Comparison of ENCODE assay signal across 9 cellular contexts in the genomic region with DNA sequence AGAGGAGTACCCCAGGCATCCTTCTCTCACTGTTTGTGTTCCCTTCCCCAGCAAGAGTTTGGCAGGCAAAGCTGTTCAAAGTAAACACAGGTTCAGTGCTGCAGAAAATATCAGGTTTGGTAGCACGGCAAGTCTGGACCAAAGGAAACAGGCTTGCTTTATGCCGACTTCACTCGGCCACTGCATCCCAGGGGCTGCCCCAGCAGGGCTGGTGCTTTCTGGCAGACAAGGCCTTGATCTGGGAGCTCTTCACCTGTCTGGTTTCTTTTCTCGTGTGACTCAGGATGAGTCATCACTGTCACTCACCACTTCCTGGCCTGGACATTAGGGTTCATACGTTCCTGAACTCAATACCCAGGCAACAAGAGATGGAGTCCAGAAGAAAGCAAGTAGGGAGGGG. TPM values are rescaled to one million over a fixed set of nuclear protein-coding genes. Genes with fewer than 3 reads are reported as not detected.
DNase-seq lines count a peak whose midpoint lies in the region; ATAC-seq and TF ChIP-seq lines count a peak whose summit lies in the region.
"Had no signal": no experiment of that assay in that cellular context is flagged by ENCODE, and none has a peak within 500 bp of the region (broad histone marks: within the 10 kb centered on the region; RNA-seq: fewer than 3 reads in every experiment).

No MANE protein-coding gene starts in this region.

- H2BK20ac ChIP-seq in H9 (ENCODE audit: low read depth, low read length, poor library complexity, severe bottlenecking): peak overlapping the region; percentile 27

- H3K9ac ChIP-seq in H9 (ENCODE audit: extremely low read depth, insufficient read length, low read length): no peak overlapping the region
- H3K9ac ChIP-seq: BLaER1 treated with 17β-estradiol and CSF1 and Interleukin-3, amounts not matched to agents 10 nM and 100 nM had no signal

- no peak overlapping the region for H3K14ac ChIP-seq in H9 (ENCODE audit: insufficient read depth, low read length)

- ATAC-seq in stimulated activated effector memory CD8-positive, alpha-beta T cell treated with anti-CD3 and anti-CD28 coated beads, Interleukin-12 subunit alpha, Interleukin-12 subunit beta, amount 100 ng/mL, for 72 hours: peak; percentile 80

- H3K27ac Mint-ChIP-seq in activated CD4-positive, alpha-beta T cell treated with anti-CD3 and anti-CD28 coated beads, Interleukin-2, amount 10 ng/mL, durations not matched to agents 24 days and 14 days: no peak overlapping the region
- peak overlapping the region in 1 of 3 experiments; percentile 11; a peak in 1 of 7 replicates for H3K27ac Mint-ChIP-seq in H9
- H3K27ac Mint-ChIP-seq in stimulated activated effector memory CD8-positive, alpha-beta T cell treated with anti-CD3 and anti-CD28 coated beads, Interleukin-12 subunit alpha, Interleukin-12 subunit beta, amount 100 ng/mL, for 72 hours: no peak overlapping the region

- H2BK5ac ChIP-seq in H9 (ENCODE audit: insufficient read length, low read length): no peak overlapping the region

- no peak overlapping the region for H3K4me3 ChIP-seq in MG63
- no peak overlapping the region for H3K4me3 ChIP-seq in vagina
- H3K4me3 ChIP-seq: BLaER1 treated with 17β-estradiol and CSF1 and Interleukin-3, amounts not matched to agents 10 nM and 100 nM had no signal

- H3T11ph ChIP-seq in H9 (ENCODE audit: low read length): no peak overlapping the region

- H4K8ac ChIP-seq in H9 (replicated peaks; ENCODE audit: insufficient read length, low read depth, low read length): no peak overlapping the region

- H2AFZ ChIP-seq in H9 (ENCODE audit: low read length): no peak overlapping the region

- no peak overlapping the region for H3K23ac ChIP-seq in H9 (ENCODE audit: insufficient read length, low read depth, low read length)

- H3K23me2 ChIP-seq in H9 (ENCODE audit: insufficient read length, low read depth, low read length, poor library complexity, severe bottlenecking): no peaks in the 10 kb centered on the region

- WGBS in H9 (ENCODE audit: extremely low coverage, insufficient read length, low lambda C conversion rate): no CpG with 5 or more reads among the region's 5 CpGs

- no peaks in the 10 kb centered on the region for H3K9me3 Mint-ChIP-seq in activated CD4-positive, alpha-beta T cell treated with anti-CD3 and anti-CD28 coated beads, Interleukin-2, amount 10 ng/mL, durations not matched to agents 24 days and 14 days
- peaks cover 0 to 3% of the 10 kb centered on the region in 2 experiments; a peak in 1 of 5 replicates for H3K9me3 Mint-ChIP-seq in H9
- H3K9me3 Mint-ChIP-seq in stimulated activated effector memory CD8-positive, alpha-beta T cell treated with anti-CD3 and anti-CD28 coated beads, Interleukin-12 subunit alpha, Interleukin-12 subunit beta, amount 100 ng/mL, for 72 hours: no peaks in the 10 kb centered on the region

- DNase-seq in activated CD4-positive, alpha-beta T cell treated with anti-CD3 and anti-CD28 coated beads for 4 hours: peak; percentile 9 to 17
- no peak for DNase-seq in activated CD4-positive, alpha-beta T cell treated with anti-CD3 and anti-CD28 coated beads, Interleukin-2, amount 10 ng/mL, durations not matched to agents 24 days and 14 days
- DNase-seq in H9 (no peak), MG63 (peak; percentile 52), dermis microvascular lymphatic vessel endothelial cell (ENCODE audit: low read depth in 2 of 2) (peak; percentile 79 to 89), GOT3 (lab: John Stamatoyannopoulos, UW) (no peak), vagina (ENCODE audit: extremely low spot score in 2 of 2) (no peak)
- peak in 1 of 2 donors; percentile 50 for DNase-seq in stimulated activated effector memory CD8-positive, alpha-beta T cell treated with anti-CD3 and anti-CD28 coated beads, Interleukin-12 subunit alpha, Interleukin-12 subunit beta, amount 100 ng/mL, for 72 hours (ENCODE audit: low spot score in 2 of 2)

- no peaks in the 10 kb centered on the region for H3K79me2 ChIP-seq in H9 (ENCODE audit: insufficient read depth, low read length)

- H3K36me3 ChIP-seq in MG63: no peaks in the 10 kb centered on the region
- no peaks in the 10 kb centered on the region for H3K36me3 ChIP-seq in vagina
- H3K36me3 ChIP-seq: BLaER1 treated with 17β-estradiol and CSF1 and Interleukin-3, amounts not matched to agents 10 nM and 100 nM had no signal

- H3K4me3 Mint-ChIP-seq in activated CD4-positive, alpha-beta T cell treated with anti-CD3 and anti-CD28 coated beads, Interleukin-2, amount 10 ng/mL, durations not matched to agents 24 days and 14 days: no peak overlapping the region
- no peak overlapping the region for H3K4me3 Mint-ChIP-seq in H9
- H3K4me3 Mint-ChIP-seq in stimulated activated effector memory CD8-positive, alpha-beta T cell treated with anti-CD3 and anti-CD28 coated beads, Interleukin-12 subunit alpha, Interleukin-12 subunit beta, amount 100 ng/mL, for 72 hours: no peak overlapping the region

- TF ChIP-seq POLR2A in vagina (IDR thresholded peaks at IDR 0.05): no peak

- no peak overlapping the region for H3K27ac ChIP-seq in H9 (ENCODE audit: insufficient read length, low read depth, low read length)
- no peak overlapping the region for H3K27ac ChIP-seq in vagina
- H3K27ac ChIP-seq: BLaER1 treated with 17β-estradiol and CSF1 and Interleukin-3, amounts not matched to agents 10 nM and 100 nM had no signal

- H3K27me3 ChIP-seq in H9 (ENCODE audit: insufficient read depth, low read length) (no peaks in the 10 kb centered on the region), MG63 (no peaks in the 10 kb centered on the region), vagina (no peaks in the 10 kb centered on the region)
- H3K27me3 ChIP-seq: BLaER1 treated with 17β-estradiol and CSF1 and Interleukin-3, amounts not matched to agents 10 nM and 100 nM had no signal

- no peak overlapping the region for H3K56ac ChIP-seq in H9 (ENCODE audit: insufficient read length, low read depth, low read length)

- no peak overlapping the region for H3K4me2 ChIP-seq in H9 (ENCODE audit: insufficient read depth, insufficient read length, low read length)

- no peaks in the 10 kb centered on the region for H4K20me1 ChIP-seq in H9 (ENCODE audit: control insufficient read depth, insufficient read depth, insufficient read length)
- H4K20me1 ChIP-seq: BLaER1 treated with 17β-estradiol and CSF1 and Interleukin-3, amounts not matched to agents 10 nM and 100 nM had no signal

- no peak overlapping the region for H3K18ac ChIP-seq in H9 (ENCODE audit: insufficient read length, low read depth, low read length)

- no peak overlapping the region for H4K5ac ChIP-seq in H9 (ENCODE audit: insufficient read length, low read depth, low read length)

- TF ChIP-seq CTCF in H9 (conservative IDR thresholded peaks at IDR 0.05): no peak
- TF ChIP-seq CTCF in vagina (IDR thresholded peaks at IDR 0.05): no peak

- peaks cover 6% of the 10 kb centered on the region; the same call in 1 of the 2 replicates for H3K4me1 ChIP-seq in H9 (ENCODE audit: insufficient read depth, low read length)
- no peaks in the 10 kb centered on the region for H3K4me1 ChIP-seq in vagina

- H3K36me3 Mint-ChIP-seq in activated CD4-positive, alpha-beta T cell treated with anti-CD3 and anti-CD28 coated beads, Interleukin-2, amount 10 ng/mL, durations not matched to agents 24 days and 14 days (ENCODE audit: low read depth): no peaks in the 10 kb centered on the region
- no peaks in the 10 kb centered on the region for H3K36me3 Mint-ChIP-seq in H9 (ENCODE audit: insufficient read depth in 1 of 3, low read depth in 3 of 3)
- no peaks in the 10 kb centered on the region for H3K36me3 Mint-ChIP-seq in stimulated activated effector memory CD8-positive, alpha-beta T cell treated with anti-CD3 and anti-CD28 coated beads, Interleukin-12 subunit alpha, Interleukin-12 subunit beta, amount 100 ng/mL, for 72 hours

- no peak overlapping the region for H2BK15ac ChIP-seq in H9 (ENCODE audit: low read depth, low read length)

- H2BK120ac ChIP-seq in H9 (ENCODE audit: low read depth, low read length, poor library complexity, severe bottlenecking): no peak overlapping the region

- H2AK5ac ChIP-seq in H9 (ENCODE audit: insufficient read length, low read length): no peak overlapping the region

- H3K27me3 Mint-ChIP-seq in activated CD4-positive, alpha-beta T cell treated with anti-CD3 and anti-CD28 coated beads, Interleukin-2, amount 10 ng/mL, durations not matched to agents 24 days and 14 days: peaks cover 5% of the 10 kb centered on the region
- peaks cover 3% of the 10 kb centered on the region for H3K27me3 Mint-ChIP-seq in H9 (ENCODE audit: low read depth)

- H3K4me1 Mint-ChIP-seq in activated CD4-positive, alpha-beta T cell treated with anti-CD3 and anti-CD28 coated beads, Interleukin-2, amount 10 ng/mL, durations not matched to agents 24 days and 14 days: peaks cover 3% of the 10 kb centered on the region
- peaks cover 5 to 12% of the 10 kb centered on the region in 2 experiments for H3K4me1 Mint-ChIP-seq in H9
- H3K4me1 Mint-ChIP-seq in stimulated activated effector memory CD8-positive, alpha-beta T cell treated with anti-CD3 and anti-CD28 coated beads, Interleukin-12 subunit alpha, Interleukin-12 subunit beta, amount 100 ng/mL, for 72 hours: peaks cover 5% of the 10 kb centered on the region

- intact Hi-C loops in activated CD4-positive, alpha-beta T cell treated with anti-CD3 and anti-CD28 coated beads, Interleukin-2, amount 10 ng/mL, durations not matched to agents 24 days and 14 days (cut with micrococcal nuclease): no loop called here
- intact Hi-C loops in vagina (cut with DNase I): no loop called here

- no peaks in the 10 kb centered on the region for H3K9me3 ChIP-seq in H9 (ENCODE audit: control insufficient read depth, low read depth, low read length)
- no peaks in the 10 kb centered on the region for H3K9me3 ChIP-seq in MG63
- no peaks in the 10 kb centered on the region for H3K9me3 ChIP-seq in vagina
- H3K9me3 ChIP-seq: BLaER1 treated with 17β-estradiol and CSF1 and Interleukin-3, amounts not matched to agents 10 nM and 100 nM had no signal

- no peak overlapping the region for H3K4ac ChIP-seq in H9 (ENCODE audit: low read depth, low read length)

- no peaks in the 10 kb centered on the region for H3K79me1 ChIP-seq in H9 (ENCODE audit: insufficient read depth, low read depth, low read length, poor library complexity, severe bottlenecking)

- H4K91ac ChIP-seq in H9 (ENCODE audit: insufficient read length, low read depth, low read length): no peak overlapping the region

- no peak overlapping the region for H2BK12ac ChIP-seq in H9 (ENCODE audit: insufficient read length, low read depth, low read length)

RNA-seq across cellular contexts. Expression of a gene that starts 52.6 kb away (rescaled TPM):
- total RNA-seq in activated CD4-positive, alpha-beta T cell treated with anti-CD3 and anti-CD28 coated beads, Interleukin-2, amount 10 ng/mL, durations not matched to agents 24 days and 14 days: 0.28 TPM in 1 of 2 replicates, not detected in the other
- total RNA-seq in H9 (2021) (41.0 and 46.3 TPM in 2 replicates), dermis microvascular lymphatic vessel endothelial cell (3.2 and 3.9 TPM in 2 replicates), vagina (25.3 TPM)
- total RNA-seq in MG63 (2014; rRNA removed; shearing (Covaris generic); ENCODE audit: low replicate concordance): 3.7 and 5.0 TPM in 2 replicates

Comparison
In these comparisons a context has a peak if more than half of its experiments do, and no peak if none do; other contexts are left out.
1. DNase-seq: peak in activated CD4-positive, alpha-beta T cell treated with anti-CD3 and anti-CD28 coated beads for 4 hours (2 of 2), MG63 (single experiment) and dermis microvascular lymphatic vessel endothelial cell (2 of 2); none in activated CD4-positive, alpha-beta T cell treated with anti-CD3 and anti-CD28 coated beads, Interleukin-2, amount 10 ng/mL, durations not matched to agents 24 days and 14 days (single experiment), H9 (single experiment), GOT3 (single experiment) and vagina (0 of 2).